21 cellular contexts compared by ENCODE assay signal in the genomic region with DNA sequence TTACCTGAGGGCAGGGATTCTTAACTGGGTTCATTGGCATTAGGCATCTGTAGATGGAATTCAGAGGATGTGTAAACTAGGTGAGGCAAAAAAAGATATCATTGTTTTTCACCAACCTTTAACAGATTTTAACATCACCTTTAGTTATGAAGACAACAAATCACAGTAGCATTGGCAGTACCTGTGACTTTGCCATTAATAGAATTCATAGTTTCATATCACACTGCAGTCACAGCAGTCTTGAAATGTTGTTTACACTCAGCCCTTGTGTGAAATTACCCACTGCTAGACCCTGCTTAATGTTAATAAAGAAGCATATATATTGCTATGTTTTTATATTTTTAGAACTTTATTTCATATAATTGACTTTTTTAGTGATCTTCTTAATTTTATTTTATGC. TPM values are rescaled to one million over a fixed set of nuclear protein-coding genes. Genes with fewer than 3 reads are reported as not detected.
DNase-seq lines count a peak whose midpoint lies in the region; ATAC-seq and TF ChIP-seq lines count a peak whose summit lies in the region.
"Had no signal": no experiment of that assay in that cellular context is flagged by ENCODE, and none has a peak within 500 bp of the region (broad histone marks: within the 10 kb centered on the region; RNA-seq: fewer than 3 reads in every experiment).

No MANE protein-coding gene starts in this region.

- H3K79me2 ChIP-seq in KMS-11 (ENCODE audit: insufficient read depth, low read depth), result peaks cover 26% of the 10 kb centered on the region

- H3K36me3 Mint-ChIP-seq in endodermal cell (ENCODE audit: low read depth) (peaks cover 3% of the 10 kb centered on the region), T-cell (no peaks in the 10 kb centered on the region)
- H3K36me3 Mint-ChIP-seq: activated naive CD8-positive, alpha-beta T cell; CD4-positive, alpha-beta memory T cell had no signal

- POLR2A ChIA-PET in T-cell (lab: Charles Lee) (interaction anchor here in 1 of 2 donors (0.6 kb wide), 1 partner anchor 11 kb away, joined by 3 read pairs; no protein-coding TSS in a partner anchor), GM10248 (lab: Yijun Ruan, JAX) (no interaction called here)

- no peaks in the 10 kb centered on the region for H4K20me1 ChIP-seq in KMS-11 (ENCODE audit: insufficient read depth)

- peak overlapping the region; percentile 89; the same call in 1 of the 2 replicates for H3K9ac ChIP-seq in ES-I3 (ENCODE audit: low read depth, low read length)
- peak overlapping the region; percentile 85; the same call in 1 of the 2 replicates for H3K9ac ChIP-seq in KMS-11
- H3K9ac ChIP-seq in endodermal cell (ENCODE audit: extremely low read depth, low read length, poor library complexity, severe bottlenecking), result peak overlapping the region; percentile 99

- no peak for TF ChIP-seq CTCF in KMS-11 (conservative IDR thresholded peaks at IDR 0.05; ENCODE audit: low read depth, low read length)
- no peak for TF ChIP-seq CTCF in endodermal cell (conservative IDR thresholded peaks at IDR 0.05)
- TF ChIP-seq CTCF in GM10248 (IDR thresholded peaks at IDR 0.05; ENCODE audit: control extremely low read depth, extremely low read depth, low read depth, missing control alignments), result no peak

- H3K36me3 ChIP-seq in ES-I3 (ENCODE audit: insufficient read depth, low read length) (no peaks in the 10 kb centered on the region), KMS-11 (ENCODE audit: insufficient read depth) (no peaks in the 10 kb centered on the region), endodermal cell (ENCODE audit: control insufficient read depth, insufficient read depth, low read length) (no peaks in the 10 kb centered on the region), muscle layer of duodenum (ENCODE audit: control insufficient read depth in 1 of 2, insufficient read depth in 2 of 2, low read length in 2 of 2) (no peaks in the 10 kb centered on the region), HAP-1 (replicated peaks) (no peaks in the 10 kb centered on the region)

- H3K4me2 ChIP-seq in KMS-11, result peak overlapping the region; percentile 98

- DNase-seq in endodermal cell (no peak), DMS53 (lab: John Stamatoyannopoulos, UW) (no peak), T-cell (no peak), HAP-1 (ENCODE audit: low spot score in 2 of 2) (no peak), GM10248 (ENCODE audit: extremely low spot score) (no peak)
- DNase-seq: ACHN; activated CD4-positive, alpha-beta T cell treated with anti-CD3 and anti-CD28 coated beads, Interleukin-2, amount 50 U/mL, for 1 hour; activated T-cell treated with anti-CD3 and anti-CD28 coated beads, Interleukin-2, amount 50 U/mL, for 24 hours; CD4-positive, alpha-beta memory T cell; effector memory CD4-positive, alpha-beta T cell; NCI-H1694 treated with DMSO at 0.1 percent for 48 hours; NCI-H446; nucleus accumbens; stimulated activated naive CD4-positive, alpha-beta T cell had no signal

- H3K4me1 Mint-ChIP-seq in endodermal cell (peaks cover 66% of the 10 kb centered on the region), T-cell (peaks cover 37 to 41% (median 41%) of the 10 kb centered on the region in 3 donors)

- H3K9me3 ChIP-seq in ES-I3 (ENCODE audit: control insufficient read depth, insufficient read depth, low read length) (no peaks in the 10 kb centered on the region), endodermal cell (ENCODE audit: control insufficient read depth, low read length) (no peaks in the 10 kb centered on the region), muscle layer of duodenum (ENCODE audit: control insufficient read depth in 1 of 2, low read length in 2 of 2) (no peaks in the 10 kb centered on the region), HAP-1 (no peaks in the 10 kb centered on the region)

- ATAC-seq in T-cell (replicated peaks in 1 of 4), result no peak

- peak overlapping the region; percentile 68 for H3K27ac ChIP-seq in KMS-11
- H3K27ac ChIP-seq in endodermal cell (ENCODE audit: low read depth, low read length), result no peak overlapping the region
- peak overlapping the region; percentile 93 for H3K27ac ChIP-seq in muscle layer of duodenum (ENCODE audit: low read length)

- H3K4me1 ChIP-seq in ES-I3 (ENCODE audit: insufficient read depth, low read length) (peaks cover 54% of the 10 kb centered on the region), KMS-11 (ENCODE audit: low read depth, poor library complexity, severe bottlenecking) (peaks cover 96% of the 10 kb centered on the region), endodermal cell (ENCODE audit: control insufficient read depth, insufficient read depth, low read length) (peaks cover 44% of the 10 kb centered on the region), muscle layer of duodenum (ENCODE audit: control insufficient read depth in 1 of 2, insufficient read depth in 2 of 2, low read length in 2 of 2) (peaks cover 0 to 16% of the 10 kb centered on the region in 2 donors), HAP-1 (no peaks in the 10 kb centered on the region)

- CTCF ChIA-PET in T-cell (lab: Charles Lee) (no interaction called here), GM10248 (lab: Yijun Ruan, JAX) (interaction anchor here (0.8 to 5.2 kb wide), 3 partner anchors 14 to 278 kb away, joined by 3 to 20 read pairs (median 5); no protein-coding TSS in a partner anchor)

- H3K27ac Mint-ChIP-seq in endodermal cell (peak overlapping the region; percentile 98), T-cell (no peak overlapping the region)
- H3K27ac Mint-ChIP-seq: activated naive CD8-positive, alpha-beta T cell; activated T-cell treated with anti-CD3 and anti-CD28 coated beads, Interleukin-2, amount 50 U/mL, for 24 hours had no signal

- H3K9me3 Mint-ChIP-seq in endodermal cell (no peaks in the 10 kb centered on the region), T-cell (no peaks in the 10 kb centered on the region)
- H3K9me3 Mint-ChIP-seq: activated T-cell treated with anti-CD3 and anti-CD28 coated beads, Interleukin-2, amount 50 U/mL, for 24 hours; CD4-positive, alpha-beta memory T cell had no signal

- H3K4me3 Mint-ChIP-seq in endodermal cell (peak overlapping the region; percentile 93), T-cell (peak overlapping the region in 1 of 3 donors; percentile 73)
- H3K4me3 Mint-ChIP-seq: activated T-cell treated with anti-CD3 and anti-CD28 coated beads, Interleukin-2, amount 50 U/mL, for 24 hours had no signal

- peak overlapping the region; percentile 89; the same call in 1 of the 2 replicates for H2AFZ ChIP-seq in KMS-11 (ENCODE audit: low read depth)

- H3K27me3 ChIP-seq in KMS-11 (ENCODE audit: insufficient read depth, low read depth) (no peaks in the 10 kb centered on the region), endodermal cell (ENCODE audit: control insufficient read depth, insufficient read depth, low read length, poor library complexity, severe bottlenecking) (no peaks in the 10 kb centered on the region), muscle layer of duodenum (ENCODE audit: low read depth, low read length) (no peaks in the 10 kb centered on the region), HAP-1 (ENCODE audit: low read depth) (no peaks in the 10 kb centered on the region)

- no peaks in the 10 kb centered on the region for H3K27me3 Mint-ChIP-seq in endodermal cell (ENCODE audit: insufficient read depth)
- peaks cover 26 to 33% of the 10 kb centered on the region in 2 donors for H3K27me3 Mint-ChIP-seq in T-cell

- in situ Hi-C loops in HAP-1 (cut with MboI; ENCODE audit: low sequenced_read_pairs), result no loop called here

- no peak overlapping the region for H3K4me3 ChIP-seq in KMS-11 (IDR thresholded peaks at IDR 0.05; ENCODE audit: insufficient read depth, low read depth, low read length)
- peak overlapping the region; percentile 91 for H3K4me3 ChIP-seq in endodermal cell (ENCODE audit: low read length)
- H3K4me3 ChIP-seq in muscle layer of duodenum (ENCODE audit: low read depth in 1 of 2, low read length in 2 of 2), result no peak overlapping the region
- no peak overlapping the region for H3K4me3 ChIP-seq in HAP-1

RNA-seq across cellular contexts. Expression of gene INAVA, which starts 1.7 kb away (rescaled TPM):
- total RNA-seq in endodermal cell (10 to 100 TPM; 59.5 to 61.5 TPM), T-cell (under 1 TPM in 4 of 5 donors, not detected in 1; 0.09 to 0.62 (median 0.25) TPM)
- polyA plus RNA-seq in endodermal cell (2013, experiment 1 of 2), result 27.8 TPM
- polyA plus RNA-seq in endodermal cell (2013, experiment 2 of 2), result 26.1 TPM
- total RNA-seq: lung microvascular endothelial cell, SK-MEL-5 had no signal

RNA-seq across cellular contexts. Expression of gene GPR25, which starts 20.2 kb away (rescaled TPM):
- total RNA-seq in endodermal cell (not detected), T-cell (1 to 10 TPM; 1.2 to 6.7 (median 1.8) TPM)
- polyA plus RNA-seq in endodermal cell (2013, experiment 1 of 2), result not detected
- polyA plus RNA-seq in endodermal cell (2013, experiment 2 of 2), result not detected
- total RNA-seq: bronchial epithelial cell, lung microvascular endothelial cell, SK-MEL-5 had no signal

Comparison
In these comparisons a context has a peak if more than half of its experiments do, and no peak if none do; other contexts are left out.
1. RNA of gene INAVA, which starts 1.7 kb away (total RNA-seq): 59.5 to 61.5 TPM in endodermal cell; 0.09 to 0.62 TPM in T-cell; every median in the first group is over 10 times any median in the second.
2. Peak in every context shown above with its lines, with median percentiles within 50 percentile points of each other: H3K9ac ChIP-seq.